In genomic region chr10:79022565-79023488, GRCh38 we compare ENCODE assay signal across 8 cellular contexts. TPM values are rescaled to one million over a fixed set of nuclear protein-coding genes. Genes with fewer than 3 reads are reported as not detected.
DNase-seq lines count a peak whose midpoint lies in the region; ATAC-seq and TF ChIP-seq lines count a peak whose summit lies in the region.

No MANE protein-coding gene starts in this region.

- peaks cover 11% of the 10 kb centered on the region for H3K4me1 ChIP-seq in RWPE2 (ENCODE audit: insufficient read depth, poor library complexity, severe bottlenecking)
- H3K4me1 ChIP-seq in left ventricle myocardium inferior, result peaks cover 44% of the 10 kb centered on the region

- H3K9me3 ChIP-seq in RWPE2 (ENCODE audit: severe bottlenecking) (no peaks in the 10 kb centered on the region), left ventricle myocardium inferior (replicated peaks) (peaks cover 3% of the 10 kb centered on the region), WERI-Rb-1 (ENCODE audit: severe bottlenecking) (peaks cover 3% of the 10 kb centered on the region)

- H3K36me3 ChIP-seq in RWPE2 (ENCODE audit: low read depth) (no peaks in the 10 kb centered on the region), left ventricle myocardium inferior (no peaks in the 10 kb centered on the region), WERI-Rb-1 (no peaks in the 10 kb centered on the region)

- TF ChIP-seq CTCF in RWPE2 (IDR thresholded peaks at IDR 0.05; ENCODE audit: poor library complexity, severe bottlenecking), result no peak
- TF ChIP-seq CTCF in left ventricle myocardium inferior (IDR thresholded peaks at IDR 0.05; ENCODE audit: borderline replicate concordance), result no peak
- no peak for TF ChIP-seq CTCF in WERI-Rb-1 (IDR thresholded peaks at IDR 0.05; ENCODE audit: low read depth, low read length)

- H3K4me3 ChIP-seq in RWPE2 (ENCODE audit: severe bottlenecking) (no peak overlapping the region), left ventricle myocardium inferior (peak overlapping the region; percentile 54), WERI-Rb-1 (ENCODE audit: low read depth, low read length) (no peak overlapping the region)

- in situ Hi-C loops in G401 (cut with HindIII; ENCODE audit: low sequenced_read_pairs), result no loop called here

- H3K27me3 ChIP-seq in RWPE2 (ENCODE audit: insufficient read depth, poor library complexity, severe bottlenecking), result no peaks in the 10 kb centered on the region
- no peaks in the 10 kb centered on the region for H3K27me3 ChIP-seq in left ventricle myocardium inferior (ENCODE audit: low read depth)
- H3K27me3 ChIP-seq in WERI-Rb-1 (ENCODE audit: insufficient read depth, low read depth, severe bottlenecking), result no peaks in the 10 kb centered on the region

- intact Hi-C loops in left ventricle myocardium inferior (cut with micrococcal nuclease), result no loop called here

- H3K27ac ChIP-seq in RWPE2 (ENCODE audit: poor library complexity, severe bottlenecking) (no peak overlapping the region), left ventricle myocardium inferior (replicated peaks) (peak overlapping the region; percentile 82), WERI-Rb-1 (no peak overlapping the region)

- DNase-seq in RWPE2 (ENCODE audit: low spot score) (peak; percentile 42), left ventricle myocardium inferior (peak; percentile 70), NCI-H1092 treated with DMSO at 0.1 percent for 48 hours (lab: John Stamatoyannopoulos, UW) (no peak), G401 (ENCODE audit: low spot score) (no peak), WERI-Rb-1 (no peak)
- no peak for DNase-seq in stimulated activated naive CD4-positive, alpha-beta T cell (lab: John Stamatoyannopoulos, UW)

- ATAC-seq in GM18502 (IDR thresholded peaks at IDR 0.05; ENCODE audit: poor library complexity, unreplicated experiment) (peak; percentile 83), HG03060 (IDR thresholded peaks at IDR 0.05; ENCODE audit: low read depth, unreplicated experiment) (peak; percentile 66), RWPE2 (ENCODE audit: low read depth) (no peak)

RNA-seq across cellular contexts. Expression of gene ZMIZ1, which starts 45.9 kb away (rescaled TPM):
- total RNA-seq in left ventricle myocardium inferior, result 55.9 TPM
- 2.3 and 5.0 TPM in 2 replicates for total RNA-seq in G401 (2014; rRNA removed; shearing (Covaris generic))

Comparison
In these comparisons a context has a peak if more than half of its experiments do, and no peak if none do; other contexts are left out.
1. DNase-seq: peak in RWPE2 (single experiment) and left ventricle myocardium inferior (single experiment); none in NCI-H1092 treated with DMSO at 0.1 percent for 48 hours (single experiment), G401 (single experiment), WERI-Rb-1 (single experiment) and stimulated activated naive CD4-positive, alpha-beta T cell (0 of 6).